In genomic region chr3:50642382-50642781, GRCh38 we compare ENCODE assay signal across 14 cellular contexts.
"Had no signal": no experiment of that assay in that cellular context is flagged by ENCODE, and none has a peak within 500 bp of the region (broad histone marks: within the 10 kb centered on the region; RNA-seq: fewer than 3 reads in every experiment).

No MANE protein-coding gene starts in this region.

- H3K36me3 Mint-ChIP-seq: natural killer cell had no signal

- H3K27ac Mint-ChIP-seq: natural killer cell; stimulated activated naive B cell treated with anti-CD40 and anti-IgM and Interleukin-4, amounts not matched to agents 10 μg/mL and 1 μg/mL and 100 μg/mL, for 72 hours had no signal

- DNase-seq: activated CD4-positive, alpha-beta T cell treated with anti-CD3 and anti-CD28 coated beads for 4 hours; activated effector memory CD4-positive, alpha-beta T cell treated with anti-CD3 and anti-CD28 coated beads, Interleukin-2, amount 50 U/mL, for 16 hours; foreskin keratinocyte; glutamatergic neuron; hypothalamus; islet precursor cell; left colon; lower lobe of right lung; natural killer cell; stimulated activated CD4-positive, alpha-beta T cell treated with anti-CD3 and anti-CD28 coated beads, Interleukin-4, amount 100 ng/mL, for 4 hours; stimulated activated naive B cell treated with anti-CD40 and anti-IgM and Interleukin-4, amounts not matched to agents 10 μg/mL and 1 μg/mL and 100 μg/mL, for 72 hours; upper lobe of left lung; WERI-Rb-1 had no signal

- H3K27me3 Mint-ChIP-seq: stimulated activated naive B cell treated with anti-CD40 and anti-IgM and Interleukin-4, amounts not matched to agents 10 μg/mL and 1 μg/mL and 100 μg/mL, for 72 hours had no signal

- H3K4me3 Mint-ChIP-seq: natural killer cell; stimulated activated naive B cell treated with anti-CD40 and anti-IgM and Interleukin-4, amounts not matched to agents 10 μg/mL and 1 μg/mL and 100 μg/mL, for 72 hours had no signal

- H3K9me3 Mint-ChIP-seq: natural killer cell; stimulated activated naive B cell treated with anti-CD40 and anti-IgM and Interleukin-4, amounts not matched to agents 10 μg/mL and 1 μg/mL and 100 μg/mL, for 72 hours had no signal

- ATAC-seq: foreskin keratinocyte; left colon; lower lobe of right lung; natural killer cell; sciatic nerve; stimulated activated naive B cell treated with anti-CD40 and anti-IgM and Interleukin-4, amounts not matched to agents 10 μg/mL and 1 μg/mL and 100 μg/mL, for 72 hours had no signal
